ENCODE assay signal across 25 cellular contexts in the genomic region with DNA sequence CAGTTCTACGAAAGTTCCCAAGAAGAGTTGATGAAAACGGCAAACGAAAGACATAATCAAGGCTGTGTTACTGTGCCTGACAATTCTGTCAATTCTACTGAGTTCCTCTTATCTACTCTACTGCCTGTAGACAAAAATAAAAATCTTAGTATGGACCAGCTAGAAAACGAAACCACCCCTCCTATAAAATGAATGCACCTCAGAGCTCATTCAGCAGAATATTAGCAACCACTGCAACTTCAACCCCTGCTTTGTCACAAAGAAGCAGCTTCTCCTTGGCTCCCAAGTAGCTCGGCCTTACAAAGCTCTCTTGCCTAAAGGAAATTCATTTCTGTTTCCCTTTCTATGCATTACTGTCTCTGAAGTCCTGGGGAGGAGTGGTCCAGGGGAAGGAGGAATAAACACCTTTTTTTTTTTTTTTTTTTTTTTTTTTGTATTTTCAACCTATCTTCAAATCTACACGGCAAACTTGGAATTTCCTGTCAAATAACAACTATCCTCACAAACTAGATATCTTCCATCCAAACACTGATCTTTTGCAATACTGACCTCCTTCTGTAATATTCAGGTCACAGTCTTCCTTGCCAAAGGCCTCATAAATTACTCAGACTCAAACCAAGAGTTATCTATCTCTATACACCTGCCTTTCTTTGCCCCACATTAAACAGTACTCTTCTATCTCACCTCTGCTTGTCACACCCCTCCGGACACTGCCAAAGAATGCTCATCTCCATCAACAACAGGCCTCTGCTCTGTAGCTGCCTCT.
"Had no signal": no experiment of that assay in that cellular context is flagged by ENCODE, and none has a peak within 500 bp of the region (broad histone marks: within the 10 kb centered on the region; RNA-seq: fewer than 3 reads in every experiment).

No MANE protein-coding gene starts in this region.

- H3K9me3 ChIP-seq: gastroesophageal sphincter, heart right ventricle, mucosa of descending colon, pancreas, sigmoid colon, tibial artery, uterus had no signal

- H3K9me3 Mint-ChIP-seq: activated CD4-positive, alpha-beta memory T cell treated with anti-CD3 and anti-CD28 coated beads, Interleukin-2, amount 10 ng/mL, durations not matched to agents 7 days and 5 days; activated naive CD4-positive, alpha-beta T cell treated with anti-CD3 and anti-CD28 coated beads for 36 hours; central memory CD8-positive, alpha-beta T cell; memory B cell; naive B cell; stimulated activated memory B cell treated with anti-CD40 and anti-IgM and Interleukin-4, amounts not matched to agents 10 μg/mL and 1 μg/mL and 100 μg/mL, for 72 hours had no signal

- H3K27me3 ChIP-seq: brain microvascular endothelial cell, gastroesophageal sphincter, heart right ventricle, pancreas, sigmoid colon, tibial artery, uterus had no signal

- H3K4me1 ChIP-seq: pancreas had no signal

- H3K27me3 Mint-ChIP-seq: activated CD4-positive, alpha-beta memory T cell treated with anti-CD3 and anti-CD28 coated beads, Interleukin-2, amount 10 ng/mL, durations not matched to agents 7 days and 5 days; activated CD8-positive, alpha-beta memory T cell treated with anti-CD3 and anti-CD28 coated beads, Interleukin-2, amount 10 ng/mL, durations not matched to agents 7 days and 5 days; activated T-helper 17 cell treated with anti-CD3 and anti-CD28 coated beads, Interleukin-2, amount 50 U/mL, for 72 hours; central memory CD8-positive, alpha-beta T cell; memory B cell; naive B cell; stimulated activated memory B cell treated with anti-CD40 and anti-IgM and Interleukin-4, amounts not matched to agents 10 μg/mL and 1 μg/mL and 100 μg/mL, for 72 hours had no signal

- H3K27ac ChIP-seq: brain microvascular endothelial cell, gastroesophageal sphincter, heart right ventricle, pancreas, tibial artery, WERI-Rb-1 had no signal

- H3K4me3 ChIP-seq: gastroesophageal sphincter, heart right ventricle, mucosa of descending colon, pancreas, sigmoid colon, tibial artery, uterus had no signal

- H3K4me3 Mint-ChIP-seq: activated CD4-positive, alpha-beta memory T cell treated with anti-CD3 and anti-CD28 coated beads, Interleukin-2, amount 10 ng/mL, durations not matched to agents 7 days and 5 days; activated CD8-positive, alpha-beta memory T cell treated with anti-CD3 and anti-CD28 coated beads, Interleukin-2, amount 10 ng/mL, durations not matched to agents 7 days and 5 days; activated naive CD4-positive, alpha-beta T cell treated with anti-CD3 and anti-CD28 coated beads for 36 hours; activated T-helper 17 cell treated with anti-CD3 and anti-CD28 coated beads, Interleukin-2, amount 50 U/mL, for 72 hours; central memory CD8-positive, alpha-beta T cell; memory B cell; naive B cell; stimulated activated memory B cell treated with anti-CD40 and anti-IgM and Interleukin-4, amounts not matched to agents 10 μg/mL and 1 μg/mL and 100 μg/mL, for 72 hours had no signal

- DNase-seq: activated CD4-positive, alpha-beta memory T cell treated with anti-CD3 and anti-CD28 coated beads, Interleukin-2, amount 10 ng/mL, durations not matched to agents 7 days and 5 days; activated CD8-positive, alpha-beta memory T cell treated with anti-CD3 and anti-CD28 coated beads, Interleukin-2, amount 10 ng/mL, durations not matched to agents 7 days and 5 days; activated naive CD4-positive, alpha-beta T cell treated with anti-CD3 and anti-CD28 coated beads for 36 hours; activated T-cell treated with anti-CD3 and anti-CD28 coated beads, Interleukin-2, amount 50 U/mL, for 1 hour; anterior cingulate cortex; brain microvascular endothelial cell; cortex of kidney; heart right ventricle; kidney glomerular epithelial cell; left ventricle myocardium superior; mucosa of descending colon; naive B cell; pancreas; sigmoid colon; stimulated activated CD4-positive, alpha-beta T cell treated with anti-CD3 and anti-CD28 coated beads, Interleukin-4, amount 100 ng/mL, for 4 hours; SW 1271; T-helper 2 cell; tibial artery; uterus; WERI-Rb-1 had no signal

- H3K27ac Mint-ChIP-seq: activated CD4-positive, alpha-beta memory T cell treated with anti-CD3 and anti-CD28 coated beads, Interleukin-2, amount 10 ng/mL, durations not matched to agents 7 days and 5 days; activated CD8-positive, alpha-beta memory T cell treated with anti-CD3 and anti-CD28 coated beads, Interleukin-2, amount 10 ng/mL, durations not matched to agents 7 days and 5 days; activated naive CD4-positive, alpha-beta T cell treated with anti-CD3 and anti-CD28 coated beads for 36 hours; activated T-helper 17 cell treated with anti-CD3 and anti-CD28 coated beads, Interleukin-2, amount 50 U/mL, for 72 hours; memory B cell; naive B cell; stimulated activated memory B cell treated with anti-CD40 and anti-IgM and Interleukin-4, amounts not matched to agents 10 μg/mL and 1 μg/mL and 100 μg/mL, for 72 hours had no signal

- H3K36me3 Mint-ChIP-seq: activated CD8-positive, alpha-beta memory T cell treated with anti-CD3 and anti-CD28 coated beads, Interleukin-2, amount 10 ng/mL, durations not matched to agents 7 days and 5 days; memory B cell; naive B cell; stimulated activated memory B cell treated with anti-CD40 and anti-IgM and Interleukin-4, amounts not matched to agents 10 μg/mL and 1 μg/mL and 100 μg/mL, for 72 hours had no signal

- H3K4me1 Mint-ChIP-seq: activated CD4-positive, alpha-beta memory T cell treated with anti-CD3 and anti-CD28 coated beads, Interleukin-2, amount 10 ng/mL, durations not matched to agents 7 days and 5 days; activated CD8-positive, alpha-beta memory T cell treated with anti-CD3 and anti-CD28 coated beads, Interleukin-2, amount 10 ng/mL, durations not matched to agents 7 days and 5 days; activated T-helper 17 cell treated with anti-CD3 and anti-CD28 coated beads, Interleukin-2, amount 50 U/mL, for 72 hours; central memory CD8-positive, alpha-beta T cell; memory B cell; naive B cell; stimulated activated memory B cell treated with anti-CD40 and anti-IgM and Interleukin-4, amounts not matched to agents 10 μg/mL and 1 μg/mL and 100 μg/mL, for 72 hours had no signal

- ATAC-seq: activated CD8-positive, alpha-beta memory T cell treated with anti-CD3 and anti-CD28 coated beads, Interleukin-2, amount 10 ng/mL, durations not matched to agents 7 days and 5 days; activated T-helper 17 cell treated with anti-CD3 and anti-CD28 coated beads, Interleukin-2, amount 50 U/mL, for 72 hours; heart right ventricle; left ventricle myocardium superior; mucosa of descending colon; pancreas; stimulated activated memory B cell treated with anti-CD40 and anti-IgM and Interleukin-4, amounts not matched to agents 10 μg/mL and 1 μg/mL and 100 μg/mL, for 72 hours had no signal

- H3K36me3 ChIP-seq: brain microvascular endothelial cell, gastroesophageal sphincter, heart right ventricle, pancreas, sigmoid colon, tibial artery, uterus, WERI-Rb-1 had no signal
